ENCODE assay signal across 29 cellular contexts in the genomic region with DNA sequence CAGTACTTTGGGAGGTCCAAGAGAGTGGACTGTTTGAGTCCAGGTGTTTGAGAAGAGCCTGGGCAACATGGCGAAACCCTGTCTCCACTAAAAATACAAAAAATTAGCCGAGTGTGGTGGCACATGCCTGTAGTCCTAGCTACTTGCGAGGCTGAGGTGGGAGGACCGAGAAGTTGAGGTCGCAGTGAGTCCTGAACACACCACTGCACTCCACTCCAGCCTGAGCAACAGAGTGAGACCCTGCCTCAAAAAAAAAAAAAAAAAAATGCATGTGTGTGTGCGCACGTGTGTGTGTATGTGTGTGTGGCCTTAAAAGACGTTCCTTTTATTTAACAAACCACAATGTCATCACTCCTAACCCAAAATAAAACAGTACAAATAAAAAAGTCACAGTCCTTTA.
"Had no signal": no experiment of that assay in that cellular context is flagged by ENCODE, and none has a peak within 500 bp of the region (broad histone marks: within the 10 kb centered on the region; RNA-seq: fewer than 3 reads in every experiment).

No MANE protein-coding gene starts in this region.

- H3K27me3 Mint-ChIP-seq: memory B cell had no signal

- H3K4me2 ChIP-seq: neural progenitor cell, smooth muscle cell had no signal

- H3K36me3 ChIP-seq: ascending aorta, cardiac muscle cell, neural progenitor cell had no signal

- H3K9me3 Mint-ChIP-seq: activated naive CD4-positive, alpha-beta T cell treated with anti-CD3 and anti-CD28 coated beads, Interleukin-2, amount 10 ng/mL, durations not matched to agents 7 days and 5 days; activated naive CD8-positive, alpha-beta T cell treated with anti-CD3 and anti-CD28 coated beads, Interleukin-2, amount 10 ng/mL, durations not matched to agents 7 days and 5 days; activated T-helper 1 cell treated with anti-CD3 and anti-CD28 coated beads, Interleukin-12 subunit alpha, Interleukin-12 subunit beta, Interleukin-2, Interleukin-4 antibody, amounts not matched to agents 30 ng/mL and 10 ng/mL and 1 ng/mL, durations not matched to agents 14 hours and 24 hours and 36 hours; memory B cell; neural progenitor cell had no signal

- DNase-seq: activated CD4-positive, alpha-beta T cell treated with anti-CD3 and anti-CD28 coated beads for 4 hours; activated CD4-positive, alpha-beta T cell treated with anti-CD3 and anti-CD28 coated beads, Interleukin-2, amount 50 U/mL, for 4 hours; activated CD8-positive, alpha-beta memory T cell treated with anti-CD3 and anti-CD28 coated beads, Interleukin-2, amount 50 U/mL, for 4 hours; activated gamma-delta T cell; activated naive CD4-positive, alpha-beta T cell treated with anti-CD3 and anti-CD28 coated beads, Interleukin-2, amount 10 ng/mL, durations not matched to agents 7 days and 5 days; activated naive CD8-positive, alpha-beta T cell treated with anti-CD3 and anti-CD28 coated beads, Interleukin-2, amount 10 ng/mL, durations not matched to agents 7 days and 5 days; activated T-cell treated with anti-CD3 and anti-CD28 coated beads, Interleukin-2, amount 50 U/mL, for 1 hour; cortex of kidney; foreskin fibroblast; head of caudate nucleus; hippocampal formation; left colon; midbrain; naive thymus-derived CD4-positive, alpha-beta T cell; occipital lobe; psoas muscle; stimulated activated CD4-positive, alpha-beta T cell treated with anti-CD3 and anti-CD28 coated beads, Interleukin-1b, Interleukin-23, amount 100 ng/mL, for 48 hours; stimulated activated CD4-positive, alpha-beta T cell treated with anti-CD3 and anti-CD28 coated beads, Interleukin-4, amount 100 ng/mL, for 4 hours; stimulated activated CD8-positive, alpha-beta memory T cell treated with anti-CD3 and anti-CD28 coated beads, Interleukin-4, amount 100 ng/mL, for 48 hours; stimulated activated naive B cell treated with anti-CD40 and anti-IgM and Interleukin-4, amounts not matched to agents 10 μg/mL and 1 μg/mL and 100 μg/mL, for 72 hours had no signal

- H3K4me3 ChIP-seq: ascending aorta, cardiac muscle cell, neural progenitor cell, psoas muscle, smooth muscle cell, tibial nerve had no signal

- H3K9me3 ChIP-seq: ascending aorta, psoas muscle, tibial nerve had no signal

- H3K36me3 Mint-ChIP-seq: activated naive CD4-positive, alpha-beta T cell treated with anti-CD3 and anti-CD28 coated beads, Interleukin-2, amount 10 ng/mL, durations not matched to agents 7 days and 5 days; activated naive CD8-positive, alpha-beta T cell treated with anti-CD3 and anti-CD28 coated beads, Interleukin-2, amount 10 ng/mL, durations not matched to agents 7 days and 5 days; memory B cell; naive thymus-derived CD4-positive, alpha-beta T cell; neural progenitor cell; stimulated activated naive B cell treated with anti-CD40 and anti-IgM and Interleukin-4, amounts not matched to agents 10 μg/mL and 1 μg/mL and 100 μg/mL, for 72 hours had no signal

- H3K27me3 ChIP-seq: ascending aorta, cardiac muscle cell, neural progenitor cell had no signal

- H3K4me1 ChIP-seq: ascending aorta, neural progenitor cell, parathyroid adenoma, psoas muscle had no signal

- H3K27ac Mint-ChIP-seq: activated naive CD4-positive, alpha-beta T cell treated with anti-CD3 and anti-CD28 coated beads, Interleukin-2, amount 10 ng/mL, durations not matched to agents 7 days and 5 days; activated naive CD8-positive, alpha-beta T cell treated with anti-CD3 and anti-CD28 coated beads, Interleukin-2, amount 10 ng/mL, durations not matched to agents 7 days and 5 days; activated T-helper 1 cell treated with anti-CD3 and anti-CD28 coated beads, Interleukin-12 subunit alpha, Interleukin-12 subunit beta, Interleukin-2, Interleukin-4 antibody, amounts not matched to agents 30 ng/mL and 10 ng/mL and 1 ng/mL, durations not matched to agents 14 hours and 24 hours and 36 hours; brain; memory B cell; naive thymus-derived CD4-positive, alpha-beta T cell; neural progenitor cell; stimulated activated naive B cell treated with anti-CD40 and anti-IgM and Interleukin-4, amounts not matched to agents 10 μg/mL and 1 μg/mL and 100 μg/mL, for 72 hours had no signal

- H3K27ac ChIP-seq: ascending aorta, cardiac muscle cell, neural progenitor cell, parathyroid adenoma, psoas muscle, tibial nerve had no signal

- ATAC-seq: naive thymus-derived CD4-positive, alpha-beta T cell; psoas muscle; stimulated activated naive B cell treated with anti-CD40 and anti-IgM and Interleukin-4, amounts not matched to agents 10 μg/mL and 1 μg/mL and 100 μg/mL, for 72 hours had no signal

- H3K4me3 Mint-ChIP-seq: activated naive CD4-positive, alpha-beta T cell treated with anti-CD3 and anti-CD28 coated beads, Interleukin-2, amount 10 ng/mL, durations not matched to agents 7 days and 5 days; activated naive CD8-positive, alpha-beta T cell treated with anti-CD3 and anti-CD28 coated beads, Interleukin-2, amount 10 ng/mL, durations not matched to agents 7 days and 5 days; activated T-helper 1 cell treated with anti-CD3 and anti-CD28 coated beads, Interleukin-12 subunit alpha, Interleukin-12 subunit beta, Interleukin-2, Interleukin-4 antibody, amounts not matched to agents 30 ng/mL and 10 ng/mL and 1 ng/mL, durations not matched to agents 14 hours and 24 hours and 36 hours; brain; memory B cell; naive thymus-derived CD4-positive, alpha-beta T cell; neural progenitor cell; stimulated activated naive B cell treated with anti-CD40 and anti-IgM and Interleukin-4, amounts not matched to agents 10 μg/mL and 1 μg/mL and 100 μg/mL, for 72 hours had no signal

- H3K9ac ChIP-seq: neural progenitor cell, parathyroid adenoma had no signal
